8 cellular contexts compared by ENCODE assay signal in the genomic region with DNA sequence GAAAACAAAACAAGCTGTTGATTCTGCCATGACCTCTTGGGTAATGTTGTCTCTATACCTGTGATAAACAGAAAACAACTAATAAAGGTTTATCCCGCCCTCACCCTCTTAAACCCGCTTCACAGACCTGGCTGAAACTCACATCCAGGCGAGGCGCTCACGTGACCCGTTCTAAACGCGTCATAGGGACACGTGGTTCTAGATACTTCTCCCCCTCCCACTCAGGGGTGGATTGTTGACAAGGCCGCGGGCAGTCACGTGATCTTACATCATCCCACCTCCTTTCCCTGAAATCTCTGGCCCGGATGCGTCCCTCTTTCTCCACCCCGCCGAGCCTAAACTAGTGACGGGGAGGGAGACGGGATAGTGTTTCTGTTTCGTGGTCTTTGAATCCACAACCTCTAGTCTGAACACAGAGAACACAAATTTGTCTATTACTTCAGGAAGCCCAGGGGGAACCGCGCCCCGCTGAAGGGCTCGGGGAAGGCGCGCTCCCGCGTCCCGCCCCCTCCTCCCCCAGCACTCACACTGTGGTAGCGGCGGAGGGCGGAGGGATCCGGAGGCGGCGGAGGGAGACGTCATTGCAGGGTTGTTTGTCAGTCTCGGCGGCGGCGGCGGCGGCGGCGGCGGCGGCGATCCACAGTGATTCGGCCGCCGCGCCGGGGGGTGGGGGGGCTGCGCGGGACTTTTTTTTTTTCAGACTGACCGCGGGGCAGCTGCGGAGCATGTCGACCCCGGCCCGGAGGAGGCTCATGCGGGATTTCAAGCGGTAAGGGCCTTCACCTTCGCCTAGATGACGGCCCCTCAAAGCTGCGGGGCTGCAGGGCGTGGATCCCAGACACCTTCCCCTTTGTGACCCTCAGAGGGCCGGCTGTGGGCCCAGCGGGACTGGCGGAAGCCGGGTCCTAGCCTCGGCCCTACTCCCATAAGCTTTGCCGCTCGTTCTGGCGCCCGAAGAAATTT. TPM values are rescaled to one million over a fixed set of nuclear protein-coding genes. Genes with fewer than 3 reads are reported as not detected.
A peak's percentile ranks its signal among the peaks of the same experiment; 100 is the strongest.
DNase-seq lines count a peak whose midpoint lies in the region; ATAC-seq and TF ChIP-seq lines count a peak whose summit lies in the region.

A gene (plus strand): TSS at position 699 of the 963 bp plus-strand sequence. CDS start 27 bp downstream, at position 726.

- DNase-seq in AG20443 (ENCODE audit: low spot score): peak; percentile 97
- DNase-seq in NCI-H510A (lab: John Stamatoyannopoulos, UW): peak; percentile 94
- peak; percentile 94 for DNase-seq in activated CD4-positive, alpha-beta T cell treated with anti-CD3 and anti-CD28 coated beads for 1 hour
- peak; percentile 97 for DNase-seq in cerebellum (ENCODE audit: low spot score)
- DNase-seq in islet precursor cell: peak; percentile 98
- peak; percentile 93 to 95 (median 95) for DNase-seq in stimulated activated CD4-positive, alpha-beta T cell treated with anti-CD3 and anti-CD28 coated beads, Interleukin-12 subunit alpha, Interleukin-12 subunit beta, amount 100 ng/mL, for 48 hours (ENCODE audit: low read depth in 2 of 3, low spot score in 1 of 3)

- peak; percentile 73 for ATAC-seq in HG03432 (IDR thresholded peaks at IDR 0.05; ENCODE audit: unreplicated experiment)

- peak; percentile 59 for TF ChIP-seq POLR2A in GM19099 (IDR thresholded peaks at IDR 0.05; ENCODE audit: extremely low read depth, insufficient read length, low read depth)

RNA-seq across cellular contexts. Expression of the gene that starts here (rescaled TPM):
- 63.6 TPM for total RNA-seq in cerebellum

Comparison
In these comparisons a context has a peak if more than half of its experiments do, and no peak if none do; other contexts are left out.
1. Peak in every context shown above with its lines: DNase-seq and ATAC-seq.